ENCODE assay signal across 1 cellular context in the genomic region with DNA sequence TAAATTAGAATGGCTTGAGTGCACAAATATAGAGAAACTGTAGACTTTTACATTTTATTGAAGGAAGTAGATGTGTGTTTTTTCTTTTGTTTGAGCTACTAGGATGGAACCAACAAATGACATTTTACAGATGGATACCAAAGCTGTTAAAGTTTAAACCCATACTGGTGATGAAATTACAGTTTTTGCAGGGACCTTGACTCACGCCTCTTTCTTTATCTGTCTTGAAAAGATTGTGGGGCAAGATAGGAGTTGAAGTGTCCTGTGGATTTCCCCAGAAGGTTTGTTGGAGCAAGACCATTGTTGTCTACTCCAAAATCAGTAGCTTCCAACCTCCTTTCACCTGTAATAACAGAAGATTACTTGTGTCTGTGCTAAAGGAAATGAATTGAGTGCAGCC.
TF ChIP-seq lines count a peak whose summit lies in the region.

No MANE protein-coding gene starts in this region.

TF ChIP-seq in A549, 52 proteins besides CTCF, POLR2A, EP300 and RAD21:
- TF ChIP-seq GATA3 (IDR thresholded peaks at IDR 0.05; ENCODE audit: borderline replicate concordance), result peak; percentile 12; the same call in 1 of the 2 replicates
- no peak for TF ChIP-seq BHLHE40 (IDR thresholded peaks at IDR 0.05; ENCODE audit: low read depth, low read length)
- TF ChIP-seq, protein P1, sequence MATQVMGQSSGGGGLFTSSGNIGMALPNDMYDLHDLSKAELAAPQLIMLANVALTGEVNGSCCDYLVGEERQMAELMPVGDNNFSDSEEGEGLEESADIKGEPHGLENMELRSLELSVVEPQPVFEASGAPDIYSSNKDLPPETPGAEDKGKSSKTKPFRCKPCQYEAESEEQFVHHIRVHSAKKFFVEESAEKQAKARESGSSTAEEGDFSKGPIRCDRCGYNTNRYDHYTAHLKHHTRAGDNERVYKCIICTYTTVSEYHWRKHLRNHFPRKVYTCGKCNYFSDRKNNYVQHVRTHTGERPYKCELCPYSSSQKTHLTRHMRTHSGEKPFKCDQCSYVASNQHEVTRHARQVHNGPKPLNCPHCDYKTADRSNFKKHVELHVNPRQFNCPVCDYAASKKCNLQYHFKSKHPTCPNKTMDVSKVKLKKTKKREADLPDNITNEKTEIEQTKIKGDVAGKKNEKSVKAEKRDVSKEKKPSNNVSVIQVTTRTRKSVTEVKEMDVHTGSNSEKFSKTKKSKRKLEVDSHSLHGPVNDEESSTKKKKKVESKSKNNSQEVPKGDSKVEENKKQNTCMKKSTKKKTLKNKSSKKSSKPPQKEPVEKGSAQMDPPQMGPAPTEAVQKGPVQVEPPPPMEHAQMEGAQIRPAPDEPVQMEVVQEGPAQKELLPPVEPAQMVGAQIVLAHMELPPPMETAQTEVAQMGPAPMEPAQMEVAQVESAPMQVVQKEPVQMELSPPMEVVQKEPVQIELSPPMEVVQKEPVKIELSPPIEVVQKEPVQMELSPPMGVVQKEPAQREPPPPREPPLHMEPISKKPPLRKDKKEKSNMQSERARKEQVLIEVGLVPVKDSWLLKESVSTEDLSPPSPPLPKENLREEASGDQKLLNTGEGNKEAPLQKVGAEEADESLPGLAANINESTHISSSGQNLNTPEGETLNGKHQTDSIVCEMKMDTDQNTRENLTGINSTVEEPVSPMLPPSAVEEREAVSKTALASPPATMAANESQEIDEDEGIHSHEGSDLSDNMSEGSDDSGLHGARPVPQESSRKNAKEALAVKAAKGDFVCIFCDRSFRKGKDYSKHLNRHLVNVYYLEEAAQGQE (IDR thresholded peaks at IDR 0.05), result no peak
- no peak for TF ChIP-seq MAZ (IDR thresholded peaks at IDR 0.05; ENCODE audit: borderline replicate concordance, low read depth, low read length)
- no peak for TF ChIP-seq CBX8 (IDR thresholded peaks at IDR 0.05)
- no peak for TF ChIP-seq RCOR1 (IDR thresholded peaks at IDR 0.05; ENCODE audit: low read depth, low read length)
